ENCODE assay signal across 1 cellular context in the genomic region with DNA sequence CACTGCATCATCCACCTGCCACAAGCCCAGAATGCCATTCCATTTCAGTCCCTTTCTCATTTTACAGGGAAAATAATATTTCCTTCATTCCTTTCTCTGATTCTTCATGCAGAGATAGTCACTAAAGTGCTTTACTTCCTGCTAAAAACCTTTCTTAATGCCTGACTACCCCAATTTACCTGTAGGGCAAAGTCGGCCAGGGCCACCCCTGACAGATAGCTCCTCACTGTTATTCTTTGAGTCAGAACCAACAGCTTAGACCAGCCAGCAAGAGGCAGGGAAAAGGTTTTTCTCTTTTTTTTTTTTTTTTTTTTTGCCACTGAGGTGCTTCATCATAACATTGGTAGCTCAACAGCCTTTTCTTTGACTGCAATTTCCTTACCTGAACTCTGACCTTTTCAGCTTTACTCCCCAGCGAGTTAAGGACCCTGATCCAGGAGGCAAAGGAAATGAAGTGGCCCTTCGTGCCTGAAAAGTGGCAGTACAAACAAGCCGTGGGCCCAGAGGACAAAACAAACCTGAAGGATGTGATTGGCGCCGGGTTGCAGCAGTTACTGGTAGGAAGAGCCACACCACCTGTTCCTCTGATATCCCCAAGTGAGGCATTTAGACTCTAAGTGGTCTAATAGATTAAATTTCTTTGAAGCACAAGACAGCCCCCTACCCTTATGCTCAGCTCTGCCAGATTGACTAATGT.
TF ChIP-seq lines count a peak whose summit lies in the region.

No MANE protein-coding gene starts in this region.

TF ChIP-seq in GM23338, 12 proteins besides CTCF, POLR2A, EP300 and RAD21 (continued from another document):
- no peak for TF ChIP-seq ZNF462 (CRISPR knock-in tag; IDR thresholded peaks at IDR 0.05)
- no peak for TF ChIP-seq NANOG (IDR thresholded peaks at IDR 0.05; ENCODE audit: borderline replicate concordance)
- no peak for TF ChIP-seq ZNF331 (CRISPR knock-in tag; IDR thresholded peaks at IDR 0.05; ENCODE audit: low read depth)
- TF ChIP-seq EZH2phosphoT487 (IDR thresholded peaks at IDR 0.05; ENCODE audit: unreplicated experiment) = no peak
- TF ChIP-seq JUNB (IDR thresholded peaks at IDR 0.05; ENCODE audit: unreplicated experiment) = no peak
- no peak for TF ChIP-seq ZNF114 (CRISPR knock-in tag; IDR thresholded peaks at IDR 0.05)
- TF ChIP-seq STAT1 (IDR thresholded peaks at IDR 0.05; ENCODE audit: unreplicated experiment) = no peak
